18 cellular contexts compared by ENCODE assay signal in genomic region chr1:57279909-57280666, GRCh38.
DNase-seq lines count a peak whose midpoint lies in the region; ATAC-seq, FAIRE-seq and TF ChIP-seq lines count a peak whose summit lies in the region.
"Had no signal": no experiment of that assay in that cellular context is flagged by ENCODE, and none has a peak within 500 bp of the region (broad histone marks: within the 10 kb centered on the region; RNA-seq: fewer than 3 reads in every experiment).

No MANE protein-coding gene starts in this region.

- H3K27me3 ChIP-seq in RWPE2 (ENCODE audit: insufficient read depth, poor library complexity, severe bottlenecking) (no peaks in the 10 kb centered on the region), tibial nerve (no peaks in the 10 kb centered on the region)
- H3K27me3 ChIP-seq: vagina had no signal

- peaks cover 15% of the 10 kb centered on the region for H3K4me1 ChIP-seq in RWPE2 (ENCODE audit: insufficient read depth, poor library complexity, severe bottlenecking)
- H3K4me1 ChIP-seq in tibial nerve, result no peaks in the 10 kb centered on the region
- H3K4me1 ChIP-seq: vagina had no signal

- H3K36me3 ChIP-seq in RWPE2 (ENCODE audit: low read depth), result no peaks in the 10 kb centered on the region
- no peaks in the 10 kb centered on the region for H3K36me3 ChIP-seq in tibial nerve
- H3K36me3 ChIP-seq: vagina had no signal

- 58 to 62% methylated on average over 3 of the region's 3 CpGs for WGBS in tibial nerve, 2 donors

- TF ChIP-seq CTCF in RWPE2 (IDR thresholded peaks at IDR 0.05; ENCODE audit: poor library complexity, severe bottlenecking) (no peak), tibial nerve (IDR thresholded peaks at IDR 0.05) (no peak)

- H3K27ac Mint-ChIP-seq in stimulated activated naive B cell treated with anti-CD40 and anti-IgM and Interleukin-4, amounts not matched to agents 10 μg/mL and 1 μg/mL and 100 μg/mL, for 72 hours, result no peak overlapping the region
- H3K27ac Mint-ChIP-seq: activated naive CD8-positive, alpha-beta T cell treated with anti-CD3 and anti-CD28 coated beads for 36 hours; natural killer cell treated with Interleukin-12 subunit alpha and Interleukin-12 subunit beta and Interleukin-15 and Interleukin-18, amount 100 ng/mL, for 72 hours had no signal

- peak; percentile 97 for ATAC-seq in RWPE2 (ENCODE audit: low read depth)
- ATAC-seq in stimulated activated naive B cell treated with anti-CD40 and anti-IgM and Interleukin-4, amounts not matched to agents 10 μg/mL and 1 μg/mL and 100 μg/mL, for 72 hours (replicated peaks), result no peak
- no peak for ATAC-seq in GM21526 (IDR thresholded peaks at IDR 0.05; ENCODE audit: low FRiP score, unreplicated experiment)
- ATAC-seq: natural killer cell treated with Interleukin-12 subunit alpha and Interleukin-12 subunit beta and Interleukin-15 and Interleukin-18, amount 100 ng/mL, for 72 hours had no signal

- TF ChIP-seq EP300 in tibial nerve (IDR thresholded peaks at IDR 0.05), result no peak

- H3K4me3 ChIP-seq in RWPE2 (ENCODE audit: severe bottlenecking), result no peak overlapping the region
- no peak overlapping the region for H3K4me3 ChIP-seq in tibial nerve
- H3K4me3 ChIP-seq: vagina had no signal

- no peaks in the 10 kb centered on the region for H3K9me3 Mint-ChIP-seq in stimulated activated naive B cell treated with anti-CD40 and anti-IgM and Interleukin-4, amounts not matched to agents 10 μg/mL and 1 μg/mL and 100 μg/mL, for 72 hours
- H3K9me3 Mint-ChIP-seq: activated naive CD8-positive, alpha-beta T cell treated with anti-CD3 and anti-CD28 coated beads for 36 hours; natural killer cell treated with Interleukin-12 subunit alpha and Interleukin-12 subunit beta and Interleukin-15 and Interleukin-18, amount 100 ng/mL, for 72 hours had no signal

- H3K9me3 ChIP-seq in RWPE2 (ENCODE audit: severe bottlenecking) (no peaks in the 10 kb centered on the region), tibial nerve (no peaks in the 10 kb centered on the region)
- H3K9me3 ChIP-seq: vagina had no signal

- H3K4me1 Mint-ChIP-seq in stimulated activated naive B cell treated with anti-CD40 and anti-IgM and Interleukin-4, amounts not matched to agents 10 μg/mL and 1 μg/mL and 100 μg/mL, for 72 hours, result no peaks in the 10 kb centered on the region
- H3K4me1 Mint-ChIP-seq: activated naive CD8-positive, alpha-beta T cell treated with anti-CD3 and anti-CD28 coated beads for 36 hours had no signal

- DNase-seq in HuH-7.5 (ENCODE audit: low spot score), result peak; percentile 17
- DNase-seq in RWPE2 (ENCODE audit: low spot score), result peak; percentile 52
- peak; percentile 23 for DNase-seq in pons (ENCODE audit: low spot score)
- DNase-seq in tibial nerve (ENCODE audit: low spot score in 2 of 2), result no peak
- DNase-seq in stimulated activated naive B cell treated with anti-CD40 and anti-IgM and Interleukin-4, amounts not matched to agents 10 μg/mL and 1 μg/mL and 100 μg/mL, for 72 hours, result no peak
- DNase-seq in effector CD4-positive, alpha-beta T cell, result no peak
- DNase-seq: activated CD4-positive, alpha-beta T cell treated with anti-CD3 and anti-CD28 coated beads for 48 hours; activated naive CD8-positive, alpha-beta T cell treated with anti-CD3 and anti-CD28 coated beads for 36 hours; activated T-cell treated with anti-CD3 and anti-CD28 coated beads, Interleukin-2, amount 50 U/mL, for 1 hour; AML-193; NCI-H187 treated with DMSO at 0.1 percent for 48 hours; SHP77 treated with DMSO at 0.1 percent for 48 hours; stimulated activated CD4-positive, alpha-beta T cell treated with anti-CD3 and anti-CD28 coated beads, Interleukin-4, amount 100 ng/mL, for 4 hours had no signal

- H3K4me3 Mint-ChIP-seq in stimulated activated naive B cell treated with anti-CD40 and anti-IgM and Interleukin-4, amounts not matched to agents 10 μg/mL and 1 μg/mL and 100 μg/mL, for 72 hours, result no peak overlapping the region
- H3K4me3 Mint-ChIP-seq: activated naive CD8-positive, alpha-beta T cell treated with anti-CD3 and anti-CD28 coated beads for 36 hours; natural killer cell treated with Interleukin-12 subunit alpha and Interleukin-12 subunit beta and Interleukin-15 and Interleukin-18, amount 100 ng/mL, for 72 hours had no signal

- TF ChIP-seq POLR2A in tibial nerve (IDR thresholded peaks at IDR 0.05), result no peak

- peak; percentile 81 for FAIRE-seq in islet of Langerhans (lab: Jason Lieb, UNC)

- no peaks in the 10 kb centered on the region for H3K36me3 Mint-ChIP-seq in stimulated activated naive B cell treated with anti-CD40 and anti-IgM and Interleukin-4, amounts not matched to agents 10 μg/mL and 1 μg/mL and 100 μg/mL, for 72 hours
- H3K36me3 Mint-ChIP-seq: activated naive CD8-positive, alpha-beta T cell treated with anti-CD3 and anti-CD28 coated beads for 36 hours; natural killer cell treated with Interleukin-12 subunit alpha and Interleukin-12 subunit beta and Interleukin-15 and Interleukin-18, amount 100 ng/mL, for 72 hours had no signal

- no peaks in the 10 kb centered on the region for H3K27me3 Mint-ChIP-seq in stimulated activated naive B cell treated with anti-CD40 and anti-IgM and Interleukin-4, amounts not matched to agents 10 μg/mL and 1 μg/mL and 100 μg/mL, for 72 hours
- H3K27me3 Mint-ChIP-seq: activated naive CD8-positive, alpha-beta T cell treated with anti-CD3 and anti-CD28 coated beads for 36 hours had no signal

- H3K27ac ChIP-seq in RWPE2 (ENCODE audit: poor library complexity, severe bottlenecking) (peak overlapping the region; percentile 90), tibial nerve (no peak overlapping the region)
- H3K27ac ChIP-seq: HL-60, vagina had no signal

Comparison
In these comparisons a context has a peak if more than half of its experiments do, and no peak if none do; other contexts are left out.
1. DNase-seq: peak in HuH-7.5 (single experiment), RWPE2 (single experiment) and pons (single experiment); none in tibial nerve (0 of 2), stimulated activated naive B cell treated with anti-CD40 and anti-IgM and Interleukin-4, amounts not matched to agents 10 μg/mL and 1 μg/mL and 100 μg/mL, for 72 hours (single experiment) and effector CD4-positive, alpha-beta T cell (single experiment).